ENCODE assay signal across 29 cellular contexts in genomic region chr22:36968249-36968964, GRCh38. TPM values are rescaled to one million over a fixed set of nuclear protein-coding genes. Genes with fewer than 3 reads are reported as not detected.
"Had no signal": no experiment of that assay in that cellular context is flagged by ENCODE, and none has a peak within 500 bp of the region (broad histone marks: within the 10 kb centered on the region; RNA-seq: fewer than 3 reads in every experiment).

No MANE protein-coding gene starts in this region.

- H3K9ac ChIP-seq: neural progenitor cell had no signal

- ATAC-seq: naive thymus-derived CD4-positive, alpha-beta T cell; pancreas; right cardiac atrium; right lobe of liver; stimulated activated effector memory CD8-positive, alpha-beta T cell treated with anti-CD3 and anti-CD28 coated beads, Interleukin-12 subunit alpha, Interleukin-12 subunit beta, amount 100 ng/mL, for 72 hours; stimulated activated naive B cell treated with anti-CD40 and anti-IgM and Interleukin-4, amounts not matched to agents 10 μg/mL and 1 μg/mL and 100 μg/mL, for 72 hours; stimulated activated naive CD8-positive, alpha-beta T cell treated with anti-CD3 and anti-CD28 coated beads, Interleukin-15, amount 100 ng/mL, for 72 hours; stimulated activated naive CD8-positive, alpha-beta T cell treated with anti-CD3 and anti-CD28 coated beads, Interleukin-15, Interleukin-2, amounts not matched to agents 100 U/mL and 50 U/mL, for 24 hours; upper lobe of right lung had no signal

- H3K4me1 Mint-ChIP-seq: nephron; neural progenitor cell; stimulated activated effector memory CD8-positive, alpha-beta T cell treated with anti-CD3 and anti-CD28 coated beads, Interleukin-12 subunit alpha, Interleukin-12 subunit beta, amount 100 ng/mL, for 72 hours; stimulated activated naive CD8-positive, alpha-beta T cell treated with anti-CD3 and anti-CD28 coated beads, Interleukin-15, amount 100 ng/mL, for 72 hours had no signal

- DNase-seq: naive thymus-derived CD4-positive, alpha-beta T cell; nucleus accumbens; pancreas; retina; right cardiac atrium; right lobe of liver; sigmoid colon; small intestine; stimulated activated CD4-positive, alpha-beta T cell treated with anti-CD3 and anti-CD28 coated beads, Interleukin-15, amount 100 ng/mL, for 24 hours; stimulated activated CD4-positive, alpha-beta T cell treated with anti-CD3 and anti-CD28 coated beads, Interleukin-2, amount 100 ng/mL, for 24 hours; stimulated activated CD4-positive, alpha-beta T cell treated with anti-CD3 and anti-CD28 coated beads, Interleukin-2, amount 100 ng/mL, for 48 hours; stimulated activated CD4-positive, alpha-beta T cell treated with anti-CD3 and anti-CD28 coated beads, Interleukin-4, amount 100 ng/mL, for 24 hours; stimulated activated naive B cell treated with anti-CD40 and anti-IgM and Interleukin-4, amounts not matched to agents 10 μg/mL and 1 μg/mL and 100 μg/mL, for 72 hours; stimulated activated naive CD8-positive, alpha-beta T cell treated with anti-CD3 and anti-CD28 coated beads, Interleukin-15, amount 100 ng/mL, for 72 hours; stimulated activated naive CD8-positive, alpha-beta T cell treated with anti-CD3 and anti-CD28 coated beads, Interleukin-15, Interleukin-2, amounts not matched to agents 100 U/mL and 50 U/mL, for 24 hours; substantia nigra; testis; tibial artery; transverse colon; upper lobe of right lung; uterus had no signal

- H3K36me3 ChIP-seq: neural progenitor cell, pancreas, prostate gland, right lobe of liver, sigmoid colon, suprapubic skin, tibial artery, transverse colon, upper lobe of right lung, uterus had no signal

- H3K27ac ChIP-seq: neural progenitor cell, pancreas, prostate gland, right lobe of liver, sigmoid colon, suprapubic skin, testis, tibial artery, transverse colon, upper lobe of right lung, uterus had no signal

- H3K27me3 ChIP-seq: neural progenitor cell, pancreas, right lobe of liver, sigmoid colon, suprapubic skin, testis, transverse colon, upper lobe of right lung, uterus had no signal

- H3K36me3 Mint-ChIP-seq: naive thymus-derived CD4-positive, alpha-beta T cell; neural progenitor cell; stimulated activated effector memory CD8-positive, alpha-beta T cell treated with anti-CD3 and anti-CD28 coated beads, Interleukin-12 subunit alpha, Interleukin-12 subunit beta, amount 100 ng/mL, for 72 hours; stimulated activated naive B cell treated with anti-CD40 and anti-IgM and Interleukin-4, amounts not matched to agents 10 μg/mL and 1 μg/mL and 100 μg/mL, for 72 hours; type B pancreatic cell had no signal

- H3K27ac Mint-ChIP-seq: nephron; neural progenitor cell; stimulated activated effector memory CD8-positive, alpha-beta T cell treated with anti-CD3 and anti-CD28 coated beads, Interleukin-12 subunit alpha, Interleukin-12 subunit beta, amount 100 ng/mL, for 72 hours; stimulated activated naive B cell treated with anti-CD40 and anti-IgM and Interleukin-4, amounts not matched to agents 10 μg/mL and 1 μg/mL and 100 μg/mL, for 72 hours; stimulated activated naive CD8-positive, alpha-beta T cell treated with anti-CD3 and anti-CD28 coated beads, Interleukin-15, amount 100 ng/mL, for 72 hours; type B pancreatic cell had no signal

- H3K9me3 Mint-ChIP-seq: nephron; neural progenitor cell; stimulated activated effector memory CD8-positive, alpha-beta T cell treated with anti-CD3 and anti-CD28 coated beads, Interleukin-12 subunit alpha, Interleukin-12 subunit beta, amount 100 ng/mL, for 72 hours; stimulated activated naive B cell treated with anti-CD40 and anti-IgM and Interleukin-4, amounts not matched to agents 10 μg/mL and 1 μg/mL and 100 μg/mL, for 72 hours; stimulated activated naive CD8-positive, alpha-beta T cell treated with anti-CD3 and anti-CD28 coated beads, Interleukin-15, amount 100 ng/mL, for 72 hours; type B pancreatic cell had no signal

- H2AFZ ChIP-seq: neural progenitor cell had no signal

- H3K4me2 ChIP-seq: neural progenitor cell had no signal

- H3K9me3 ChIP-seq: pancreas, prostate gland, right lobe of liver, sigmoid colon, suprapubic skin, testis, tibial artery, transverse colon, upper lobe of right lung, uterus had no signal

- H3K4me3 Mint-ChIP-seq: naive thymus-derived CD4-positive, alpha-beta T cell; nephron; neural progenitor cell; stimulated activated effector memory CD8-positive, alpha-beta T cell treated with anti-CD3 and anti-CD28 coated beads, Interleukin-12 subunit alpha, Interleukin-12 subunit beta, amount 100 ng/mL, for 72 hours; stimulated activated naive B cell treated with anti-CD40 and anti-IgM and Interleukin-4, amounts not matched to agents 10 μg/mL and 1 μg/mL and 100 μg/mL, for 72 hours; stimulated activated naive CD8-positive, alpha-beta T cell treated with anti-CD3 and anti-CD28 coated beads, Interleukin-15, amount 100 ng/mL, for 72 hours; type B pancreatic cell had no signal

- H3K4me1 ChIP-seq: neural progenitor cell, pancreas, right lobe of liver, testis, tibial artery, upper lobe of right lung had no signal

- FAIRE-seq: pancreas, small intestine had no signal

- H3K4me3 ChIP-seq: neural progenitor cell, pancreas, prostate gland, right lobe of liver, sigmoid colon, suprapubic skin, testis, tibial artery, transverse colon, upper lobe of right lung, uterus had no signal

RNA-seq across cellular contexts. Expression of gene CSF2RB, which starts 55.0 kb away (rescaled TPM):
- total RNA-seq: osteocyte had no signal
- polyA plus RNA-seq: naive thymus-derived CD4-positive, alpha-beta T cell; neural cell had no signal
